ENCODE assay signal across 8 cellular contexts in genomic region chr12:110698171-110698902, GRCh38. TPM values are rescaled to one million over a fixed set of nuclear protein-coding genes. Genes with fewer than 3 reads are reported as not detected.
A peak's percentile ranks its signal among the peaks of the same experiment; 100 is the strongest.
DNase-seq lines count a peak whose midpoint lies in the region; ATAC-seq, FAIRE-seq and TF ChIP-seq lines count a peak whose summit lies in the region.

No MANE protein-coding gene starts in this region.

- peaks cover 24% of the 10 kb centered on the region for H3K4me1 ChIP-seq in HepG2 (ENCODE audit: insufficient read depth, low read length)

- no peaks in the 10 kb centered on the region for H3K36me3 Mint-ChIP-seq in central memory CD8-positive, alpha-beta T cell (ENCODE audit: insufficient read depth)

- TF ChIP-seq EP300 in HepG2 (IDR thresholded peaks at IDR 0.05; ENCODE audit: low read depth in 2 of 2, low read length in 2 of 2) (peak in 1 of 2 experiments; percentile 26; a peak in 1 of 4 replicates), HepG2 (CRISPR knock-in tag; IDR thresholded peaks at IDR 0.05; ENCODE audit: borderline replicate concordance) (no peak)

- no peaks in the 10 kb centered on the region for H3K36me3 ChIP-seq in HepG2 (replicated peaks in 1 of 2; ENCODE audit: control insufficient read depth in 1 of 2, insufficient read depth in 2 of 2, low read length in 2 of 2)

- 8% methylated on average over 8 of the region's 20 CpGs for WGBS in HepG2 (ENCODE audit: low lambda C conversion rate)

- no TSS peak for BruUV-seq in HepG2 (replicated peaks; lab: Mats Ljungman, UMichigan)

- H3K9me3 Mint-ChIP-seq in central memory CD8-positive, alpha-beta T cell: no peaks in the 10 kb centered on the region

- H3K27ac ChIP-seq in HepG2 (ENCODE audit: extremely low read length, insufficient read depth, low read length): no peak overlapping the region

- peak; percentile 58; the same call in 1 of the 2 replicates for TF ChIP-seq RAD21 in HepG2 (CRISPR knock-in tag; IDR thresholded peaks at IDR 0.05)

- H3K4me2 ChIP-seq in HepG2 (ENCODE audit: low read depth, low read length): peak overlapping the region; percentile 98

- no peaks in the 10 kb centered on the region for H3K79me2 ChIP-seq in HepG2 (ENCODE audit: insufficient read depth, low read length)

- in situ Hi-C loops in HepG2 (cut with HindIII; ENCODE audit: extremely low pct_ligation_motif_present, low pct_unique_long_range_greater_than_20kb): no loop called here

- ATAC-seq in HG02798 (IDR thresholded peaks at IDR 0.05; ENCODE audit: poor library complexity, unreplicated experiment) (peak; percentile 94), HepG2 (peak; percentile 95)
- ATAC-seq in activated CD4-positive, CD25-positive, alpha-beta regulatory T cell treated with anti-CD3 and anti-CD28 coated beads, Interleukin-2, amount 50 U/mL, for 24 hours: peak; percentile 97 to 99
- peak; percentile 99 for ATAC-seq in central memory CD8-positive, alpha-beta T cell (replicated peaks; ENCODE audit: extremely low read depth, poor library complexity, severe bottlenecking)

- TF ChIP-seq CTCF in HepG2 (CRISPR knock-in tag; IDR thresholded peaks at IDR 0.05): peak; percentile 84

- DNase-seq in NCI-H1417 (lab: John Stamatoyannopoulos, UW) (peak; percentile 25 to 62 (median 51)), NCI-H1417 treated with DMSO at 0.1 percent for 48 hours (lab: John Stamatoyannopoulos, UW) (no peak), NCI-H2029 treated with DMSO at 0.1 percent for 48 hours (lab: John Stamatoyannopoulos, UW) (peak; percentile 35), HepG2 (ENCODE audit: low spot score) (peak; percentile 81)
- peak; percentile 61 to 73 for DNase-seq in central memory CD8-positive, alpha-beta T cell (ENCODE audit: low spot score in 2 of 2)
- peak; percentile 81 for DNase-seq in stimulated activated CD4-positive, alpha-beta T cell treated with anti-CD3 and anti-CD28 coated beads, Interleukin-4, amount 100 ng/mL, for 24 hours

- no peak overlapping the region for H3K27ac Mint-ChIP-seq in central memory CD8-positive, alpha-beta T cell (ENCODE audit: low read depth)

- 0 out of 4 replicates have a peak, but pooled peaks of 1 of the 2 experiments have one; percentile 22 for TF ChIP-seq POLR2A in HepG2 (IDR thresholded peaks at IDR 0.05; ENCODE audit: insufficient read depth in 1 of 2, low read depth in 2 of 2, low read length in 2 of 2)

- H3K4me3 Mint-ChIP-seq in central memory CD8-positive, alpha-beta T cell: no peak overlapping the region

- H4K20me1 ChIP-seq in HepG2 (ENCODE audit: insufficient read depth, low read length): no peaks in the 10 kb centered on the region

- CTCF ChIA-PET in HepG2 (lab: Yijun Ruan, JAX; ENCODE audit: low intra/inter-chr PET ratio, low total read pairs): interaction anchor here (0.7 to 1.2 kb wide), 5 partner anchors 98 to 248 kb away, joined by 3 to 6 read pairs (median 3); partner anchors contain the start of genes ARPC3 and FAM216A

- peaks cover 16% of the 10 kb centered on the region for H3K4me1 Mint-ChIP-seq in central memory CD8-positive, alpha-beta T cell

- H3K9me3 ChIP-seq in HepG2 (ENCODE audit: low read length): no peaks in the 10 kb centered on the region

- POLR2A ChIA-PET in HepG2 (lab: Yijun Ruan, JAX): no interaction called here

- peak overlapping the region; percentile 20 to 74 (median 54); a peak in 5 of 6 replicates for H3K4me3 ChIP-seq in HepG2 (replicated peaks in 1 of 3; ENCODE audit: insufficient read depth in 1 of 3, low read depth in 2 of 3, low read length in 3 of 3)

- intact Hi-C loops in HepG2 (cut with micrococcal nuclease; ENCODE audit: unreplicated experiment): loop anchor here (2.0 to 5.0 kb wide), 2 partner anchors 189 to 230 kb away; partner anchors contain the start of genes FAM216A and GPN3

- no peak overlapping the region for H2AFZ ChIP-seq in HepG2 (ENCODE audit: low read length)

- H3K27me3 ChIP-seq in HepG2 (ENCODE audit: control insufficient read depth in 1 of 2, insufficient read depth in 2 of 2, low read length in 2 of 2): peaks cover 2 to 21% of the 10 kb centered on the region in 2 experiments; a peak in 3 of 5 replicates

- no peaks in the 10 kb centered on the region for H3K27me3 Mint-ChIP-seq in central memory CD8-positive, alpha-beta T cell

- FAIRE-seq in HepG2 (lab: Jason Lieb, UNC): peak; percentile 96

- peak overlapping the region; percentile 48; the same call in 1 of the 2 replicates for H3K9ac ChIP-seq in HepG2 (ENCODE audit: insufficient read depth, low read depth, low read length)

TF ChIP-seq in HepG2, 621 proteins besides CTCF, POLR2A, EP300 and RAD21 (continues in another document):
- TF ChIP-seq GLI4 (CRISPR knock-in tag; IDR thresholded peaks at IDR 0.05; ENCODE audit: borderline replicate concordance) (no peak), LCORL (IDR thresholded peaks at IDR 0.05) (no peak), LCORL (CRISPR knock-in tag; IDR thresholded peaks at IDR 0.05) (0 out of 2 replicates have a peak, but pooled peaks have one; percentile 37), ZFAT (CRISPR knock-in tag; conservative IDR thresholded peaks at IDR 0.05) (no peak), HNRNPUL1 (IDR thresholded peaks at IDR 0.05; ENCODE audit: low read depth, low read length) (no peak), ZNF484 (CRISPR knock-in tag; IDR thresholded peaks at IDR 0.05; ENCODE audit: borderline replicate concordance, low read depth) (no peak), NRL (CRISPR knock-in tag; IDR thresholded peaks at IDR 0.05; ENCODE audit: borderline replicate concordance) (no peak), CCDC6 (CRISPR knock-in tag; IDR thresholded peaks at IDR 0.05) (0 out of 2 replicates have a peak, but pooled peaks have one; percentile 20), PCBP2 (optimal IDR thresholded peaks at IDR 0.05; ENCODE audit: low read depth, low read length, poor library complexity, severe bottlenecking) (no peak), RXRA (CRISPR knock-in tag; IDR thresholded peaks at IDR 0.05) (peak; percentile 31; the same call in 1 of the 2 replicates), PHF8 (CRISPR knock-in tag; IDR thresholded peaks at IDR 0.05) (peak; percentile 34; the same call in 1 of the 2 replicates), REPIN1 (CRISPR knock-in tag; IDR thresholded peaks at IDR 0.05; ENCODE audit: borderline replicate concordance, low read depth) (peak; percentile 72; the same call in 1 of the 2 replicates), RARA (CRISPR knock-in tag; IDR thresholded peaks at IDR 0.05) (no peak)

RNA-seq across cellular contexts. Expression of gene HVCN1, which starts 9.4 kb away (rescaled TPM):
- 0.20 and 0.49 TPM in 2 replicates for total RNA-seq in HepG2 (2016; rRNA removed; fragmentation: Illumina TruSeq; extraction: Trizol)
- total RNA-seq in HepG2 (2016; cell fraction: cytosol; rRNA removed; fragmentation: Illumina TruSeq; extraction: Trizol; ENCODE audit: low read depth): not detected in 2 replicates
- 0.36 and 0.54 TPM in 2 replicates for total RNA-seq in HepG2 (2016; cell fraction: insoluble cytoplasmic fraction; rRNA removed; fragmentation: Illumina TruSeq; extraction: Trizol)
- 0.14 and 0.37 TPM in 2 replicates for total RNA-seq in HepG2 (2016; cell fraction: membrane; rRNA removed; fragmentation: Illumina TruSeq; extraction: Trizol)
- 0.47 and 0.53 TPM in 2 replicates for total RNA-seq in HepG2 (2016; cell fraction: nucleus; rRNA removed; fragmentation: Illumina TruSeq; extraction: Trizol)
- 0.88 and 1.3 TPM in 2 replicates for polyA plus RNA-seq in HepG2 (2011; rRNA removed)
- polyA plus RNA-seq in HepG2 (2011; cell fraction: cytosol; rRNA removed): 0.59 and 0.87 TPM in 2 replicates
- 0.33 and 0.35 TPM in 2 replicates for polyA plus RNA-seq in HepG2 (2011; cell fraction: nucleus; rRNA removed)
- polyA plus RNA-seq in HepG2 (2012): 0.47 and 0.50 TPM in 2 replicates
- 0.16 and 0.32 TPM in 2 replicates for polyA plus RNA-seq in HepG2 (2016; cell fraction: cytosol; fragmentation: Illumina TruSeq; extraction: Trizol; ENCODE audit: low read depth)
- 0.36 and 0.67 TPM in 2 replicates for polyA plus RNA-seq in HepG2 (2016; cell fraction: insoluble cytoplasmic fraction; fragmentation: Illumina TruSeq; extraction: Trizol; ENCODE audit: low read depth)
- 0.29 TPM in 1 of 2 replicates, not detected in the other for polyA plus RNA-seq in HepG2 (2016; cell fraction: membrane; fragmentation: Illumina TruSeq; extraction: Trizol; ENCODE audit: low read depth)
- 0.49 and 0.82 TPM in 2 replicates for polyA plus RNA-seq in HepG2 (2016; cell fraction: nucleus; fragmentation: Illumina TruSeq; extraction: Trizol; ENCODE audit: insufficient read depth, low read depth)
- 0.16 and 0.64 TPM in 2 replicates for polyA minus RNA-seq in HepG2 (2011; rRNA and poly(A)+ RNA removed; ENCODE audit: low replicate concordance)
- not detected in 2 replicates for polyA minus RNA-seq in HepG2 (2011; cell fraction: cytosol; rRNA and poly(A)+ RNA removed)
- 0.50 TPM in 1 of 2 replicates, not detected in the other for polyA minus RNA-seq in HepG2 (2011; cell fraction: nucleus; rRNA and poly(A)+ RNA removed)

RNA-seq across cellular contexts. Expression of gene PPP1CC, which starts 44.4 kb away (rescaled TPM):
- total RNA-seq in HepG2 (2016; rRNA removed; fragmentation: Illumina TruSeq; extraction: Trizol): 187 and 277 TPM in 2 replicates
- 112 and 117 TPM in 2 replicates for total RNA-seq in HepG2 (2016; cell fraction: cytosol; rRNA removed; fragmentation: Illumina TruSeq; extraction: Trizol; ENCODE audit: low read depth)
- total RNA-seq in HepG2 (2016; cell fraction: insoluble cytoplasmic fraction; rRNA removed; fragmentation: Illumina TruSeq; extraction: Trizol): 187 and 271 TPM in 2 replicates
- total RNA-seq in HepG2 (2016; cell fraction: membrane; rRNA removed; fragmentation: Illumina TruSeq; extraction: Trizol): 307 and 332 TPM in 2 replicates
- 113 and 126 TPM in 2 replicates for total RNA-seq in HepG2 (2016; cell fraction: nucleus; rRNA removed; fragmentation: Illumina TruSeq; extraction: Trizol)
- 133 and 178 TPM in 2 replicates for polyA plus RNA-seq in HepG2 (2011; rRNA removed)
- polyA plus RNA-seq in HepG2 (2011; cell fraction: cytosol; rRNA removed): 72.4 and 101 TPM in 2 replicates
- polyA plus RNA-seq in HepG2 (2011; cell fraction: nucleus; rRNA removed): 48.0 and 54.4 TPM in 2 replicates
- polyA plus RNA-seq in HepG2 (2012): 156 and 233 TPM in 2 replicates
- 144 and 159 TPM in 2 replicates for polyA plus RNA-seq in HepG2 (2016; cell fraction: cytosol; fragmentation: Illumina TruSeq; extraction: Trizol; ENCODE audit: low read depth)
- 329 and 330 TPM in 2 replicates for polyA plus RNA-seq in HepG2 (2016; cell fraction: insoluble cytoplasmic fraction; fragmentation: Illumina TruSeq; extraction: Trizol; ENCODE audit: low read depth)
- 307 and 315 TPM in 2 replicates for polyA plus RNA-seq in HepG2 (2016; cell fraction: membrane; fragmentation: Illumina TruSeq; extraction: Trizol; ENCODE audit: low read depth)
- polyA plus RNA-seq in HepG2 (2016; cell fraction: nucleus; fragmentation: Illumina TruSeq; extraction: Trizol; ENCODE audit: insufficient read depth, low read depth): 168 and 174 TPM in 2 replicates
- 69.1 TPM in 2 replicates for polyA minus RNA-seq in HepG2 (2011; rRNA and poly(A)+ RNA removed; ENCODE audit: low replicate concordance)
- 110 and 111 TPM in 2 replicates for polyA minus RNA-seq in HepG2 (2011; cell fraction: cytosol; rRNA and poly(A)+ RNA removed)
- 115 and 125 TPM in 2 replicates for polyA minus RNA-seq in HepG2 (2011; cell fraction: nucleus; rRNA and poly(A)+ RNA removed)
